In genomic region chr11:107957109-107957588, GRCh38 we compare ENCODE assay signal across 10 cellular contexts. TPM values are rescaled to one million over a fixed set of nuclear protein-coding genes. Genes with fewer than 3 reads are reported as not detected.
DNase-seq lines count a peak whose midpoint lies in the region; ATAC-seq and TF ChIP-seq lines count a peak whose summit lies in the region.
"Had no signal": no experiment of that assay in that cellular context is flagged by ENCODE, and none has a peak within 500 bp of the region (broad histone marks: within the 10 kb centered on the region; RNA-seq: fewer than 3 reads in every experiment).

No MANE protein-coding gene starts in this region.

- TF ChIP-seq CTCF in fibroblast of the aortic adventitia (IDR thresholded peaks at IDR 0.05; ENCODE audit: insufficient read depth, low read length) (no peak), type B pancreatic cell (conservative IDR thresholded peaks at IDR 0.05) (no peak)

- H3K4me3 ChIP-seq in fibroblast of the aortic adventitia (ENCODE audit: low read depth, low read length), result no peak overlapping the region

- intact Hi-C loops in Right ventricle myocardium superior (cut with DNase I) (no loop called here), cardiac septum (cut with DNase I) (no loop called here)

- peaks cover 6% of the 10 kb centered on the region for H3K9me3 Mint-ChIP-seq in type B pancreatic cell

- peaks cover 13% of the 10 kb centered on the region for H3K4me1 Mint-ChIP-seq in type B pancreatic cell (ENCODE audit: unreplicated experiment)

- no peak for DNase-seq in Right ventricle myocardium superior
- DNase-seq in cardiac septum (ENCODE audit: low spot score), result no peak
- peak; percentile 4 for DNase-seq in M059J (ENCODE audit: low read depth)
- DNase-seq in fibroblast of the aortic adventitia (ENCODE audit: low read depth), result peak; percentile 60
- no peak for DNase-seq in type B pancreatic cell (ENCODE audit: extremely low spot score, unreplicated experiment)
- DNase-seq in NCI-H1048 (lab: John Stamatoyannopoulos, UW), result no peak
- no peak for DNase-seq in middle frontal gyrus (ENCODE audit: extremely low spot score, low spot score)
- no peak for DNase-seq in stimulated activated CD4-positive, alpha-beta T cell treated with anti-CD3 and anti-CD28 coated beads, Interleukin-4, amount 100 ng/mL, for 1 hour
- DNase-seq: activated CD8-positive, alpha-beta T cell treated with anti-CD3 and anti-CD28 coated beads, Interleukin-2, amount 10 ng/mL, durations not matched to agents 7 days and 5 days; NCI-H2107 had no signal

- H3K36me3 Mint-ChIP-seq in type B pancreatic cell, result no peaks in the 10 kb centered on the region

- H3K4me3 Mint-ChIP-seq in type B pancreatic cell, result no peak overlapping the region
- H3K4me3 Mint-ChIP-seq: activated CD8-positive, alpha-beta T cell treated with anti-CD3 and anti-CD28 coated beads, Interleukin-2, amount 10 ng/mL, durations not matched to agents 7 days and 5 days had no signal

- no peaks in the 10 kb centered on the region for H3K27me3 Mint-ChIP-seq in type B pancreatic cell

- ATAC-seq in Right ventricle myocardium superior (ENCODE audit: poor library complexity), result peak; percentile 61
- ATAC-seq: activated CD8-positive, alpha-beta T cell treated with anti-CD3 and anti-CD28 coated beads, Interleukin-2, amount 10 ng/mL, durations not matched to agents 7 days and 5 days had no signal

- H3K27ac Mint-ChIP-seq in type B pancreatic cell, result peak overlapping the region; percentile 48
- H3K27ac Mint-ChIP-seq: activated CD8-positive, alpha-beta T cell treated with anti-CD3 and anti-CD28 coated beads, Interleukin-2, amount 10 ng/mL, durations not matched to agents 7 days and 5 days had no signal

RNA-seq across cellular contexts. Expression of gene RAB39A, which starts 28.9 kb away (rescaled TPM):
- total RNA-seq in Right ventricle myocardium superior, result 0.51 TPM
- 0.54 TPM for total RNA-seq in cardiac septum
- total RNA-seq in M059J (2014; rRNA removed; shearing (Covaris generic)), result 0.10 and 1.2 TPM in 2 replicates
- not detected in 2 replicates for total RNA-seq in fibroblast of the aortic adventitia (ENCODE audit: low replicate concordance)
- 2.7 and 3.4 TPM in 2 replicates for total RNA-seq in type B pancreatic cell (ENCODE audit: low replicate concordance)

RNA-seq across cellular contexts. Expression of gene CUL5, which starts 51.5 kb away (rescaled TPM):
- total RNA-seq in Right ventricle myocardium superior (37.6 TPM), cardiac septum (37.5 TPM), fibroblast of the aortic adventitia (ENCODE audit: low replicate concordance) (38.4 and 39.1 TPM in 2 replicates), type B pancreatic cell (ENCODE audit: low replicate concordance) (32.6 and 37.9 TPM in 2 replicates)
- 27.1 and 28.4 TPM in 2 replicates for total RNA-seq in M059J (2014; rRNA removed; shearing (Covaris generic))

Comparison
In these comparisons a context has a peak if more than half of its experiments do, and no peak if none do; other contexts are left out.
1. DNase-seq: peak in M059J (single experiment) and fibroblast of the aortic adventitia (single experiment); none in Right ventricle myocardium superior (single experiment), cardiac septum (single experiment), type B pancreatic cell (single experiment), NCI-H1048 (single experiment), middle frontal gyrus (single experiment) and stimulated activated CD4-positive, alpha-beta T cell treated with anti-CD3 and anti-CD28 coated beads, Interleukin-4, amount 100 ng/mL, for 1 hour (single experiment).